In genomic region chr3:197195326-197195725, GRCh38 we compare ENCODE assay signal across 25 cellular contexts.
"Had no signal": no experiment of that assay in that cellular context is flagged by ENCODE, and none has a peak within 500 bp of the region (broad histone marks: within the 10 kb centered on the region; RNA-seq: fewer than 3 reads in every experiment).

No MANE protein-coding gene starts in this region.

- FAIRE-seq: kidney, pancreas had no signal

- DNase-seq: hypothalamus; immature natural killer cell; kidney; left colon; left lung; lower lobe of right lung; mammary epithelial cell; mesenchymal stem cell; naive thymus-derived CD4-positive, alpha-beta T cell; pancreas; right lobe of liver; stimulated activated CD4-positive, alpha-beta T cell treated with anti-CD3 and anti-CD28 coated beads, Interleukin-1b, Interleukin-23, amount 100 ng/mL, for 48 hours; stimulated activated CD4-positive, alpha-beta T cell treated with anti-CD3 and anti-CD28 coated beads, Interleukin-2, amount 100 ng/mL, for 48 hours; stimulated activated CD4-positive, alpha-beta T cell treated with anti-CD3 and anti-CD28 coated beads, Interleukin-4, amount 100 ng/mL, for 4 hours; stimulated activated CD8-positive, alpha-beta memory T cell treated with anti-CD3 and anti-CD28 coated beads, Interleukin-4, amount 100 ng/mL, for 48 hours; stimulated activated naive CD4-positive, alpha-beta T cell treated with Interleukin-2 at 50 U/mL for 16 hours; stimulated activated naive CD8-positive, alpha-beta T cell treated with anti-CD3 and anti-CD28 coated beads, Interleukin-15, amount 100 ng/mL, for 72 hours; substantia nigra; uterus had no signal

- H3K36me3 ChIP-seq: left lung, lower lobe of right lung, pancreas, right atrium auricular region, right lobe of liver, tibial nerve, uterus had no signal

- H3K27me3 Mint-ChIP-seq: naive thymus-derived CD4-positive, alpha-beta T cell; natural killer cell treated with Interleukin-12 subunit alpha and Interleukin-12 subunit beta and Interleukin-15 and Interleukin-18, amount 100 ng/mL, for 72 hours; stimulated activated memory B cell treated with anti-CD40 and anti-IgM and Interleukin-4, amounts not matched to agents 10 μg/mL and 1 μg/mL and 100 μg/mL, for 72 hours; stimulated activated naive CD8-positive, alpha-beta T cell treated with anti-CD3 and anti-CD28 coated beads, Interleukin-15, amount 100 ng/mL, for 72 hours; type B pancreatic cell had no signal

- H3K27me3 ChIP-seq: left lung, pancreas, right atrium auricular region, right lobe of liver, tibial nerve, uterus had no signal

- H3K9me3 ChIP-seq: left lung, lower lobe of right lung, pancreas, right atrium auricular region, right lobe of liver, tibial nerve, uterus had no signal

- ATAC-seq: left colon; left lung; lower lobe of right lung; naive thymus-derived CD4-positive, alpha-beta T cell; natural killer cell treated with Interleukin-12 subunit alpha and Interleukin-12 subunit beta and Interleukin-15 and Interleukin-18, amount 100 ng/mL, for 72 hours; pancreas; right lobe of liver; stimulated activated memory B cell treated with anti-CD40 and anti-IgM and Interleukin-4, amounts not matched to agents 10 μg/mL and 1 μg/mL and 100 μg/mL, for 72 hours; stimulated activated naive CD8-positive, alpha-beta T cell treated with anti-CD3 and anti-CD28 coated beads, Interleukin-15, amount 100 ng/mL, for 72 hours had no signal

- H3K4me2 ChIP-seq: smooth muscle cell had no signal

- H3K27ac Mint-ChIP-seq: immature natural killer cell; naive thymus-derived CD4-positive, alpha-beta T cell; natural killer cell treated with Interleukin-12 subunit alpha and Interleukin-12 subunit beta and Interleukin-15 and Interleukin-18, amount 100 ng/mL, for 72 hours; stimulated activated memory B cell treated with anti-CD40 and anti-IgM and Interleukin-4, amounts not matched to agents 10 μg/mL and 1 μg/mL and 100 μg/mL, for 72 hours; stimulated activated naive CD8-positive, alpha-beta T cell treated with anti-CD3 and anti-CD28 coated beads, Interleukin-15, amount 100 ng/mL, for 72 hours; type B pancreatic cell had no signal

- H3K36me3 Mint-ChIP-seq: natural killer cell treated with Interleukin-12 subunit alpha and Interleukin-12 subunit beta and Interleukin-15 and Interleukin-18, amount 100 ng/mL, for 72 hours had no signal

- H3K4me3 ChIP-seq: left lung, lower lobe of right lung, pancreas, right atrium auricular region, right lobe of liver, smooth muscle cell, tibial nerve, uterus had no signal

- H3K4me3 Mint-ChIP-seq: immature natural killer cell; naive thymus-derived CD4-positive, alpha-beta T cell; natural killer cell treated with Interleukin-12 subunit alpha and Interleukin-12 subunit beta and Interleukin-15 and Interleukin-18, amount 100 ng/mL, for 72 hours; stimulated activated memory B cell treated with anti-CD40 and anti-IgM and Interleukin-4, amounts not matched to agents 10 μg/mL and 1 μg/mL and 100 μg/mL, for 72 hours; stimulated activated naive CD8-positive, alpha-beta T cell treated with anti-CD3 and anti-CD28 coated beads, Interleukin-15, amount 100 ng/mL, for 72 hours; type B pancreatic cell had no signal

- H3K27ac ChIP-seq: left lung, lower lobe of right lung, pancreas, right atrium auricular region, right lobe of liver, tibial nerve, uterus had no signal

- H3K9me3 Mint-ChIP-seq: immature natural killer cell; naive thymus-derived CD4-positive, alpha-beta T cell; natural killer cell treated with Interleukin-12 subunit alpha and Interleukin-12 subunit beta and Interleukin-15 and Interleukin-18, amount 100 ng/mL, for 72 hours; stimulated activated memory B cell treated with anti-CD40 and anti-IgM and Interleukin-4, amounts not matched to agents 10 μg/mL and 1 μg/mL and 100 μg/mL, for 72 hours; type B pancreatic cell had no signal

- H3K4me1 ChIP-seq: lower lobe of right lung, pancreas, right atrium auricular region, right lobe of liver, tibial nerve, uterus had no signal
